Comparison of ENCODE assay signal across 37 cellular contexts in genomic region chr7:90190995-90191394, GRCh38. TPM values are rescaled to one million over a fixed set of nuclear protein-coding genes. Genes with fewer than 3 reads are reported as not detected.
"Had no signal": no experiment of that assay in that cellular context is flagged by ENCODE, and none has a peak within 500 bp of the region (broad histone marks: within the 10 kb centered on the region; RNA-seq: fewer than 3 reads in every experiment).

No MANE protein-coding gene starts in this region.

- H3K9me3 ChIP-seq: adrenal gland, ascending aorta, body of pancreas had no signal

- FAIRE-seq: astrocyte, bronchial epithelial cell had no signal

- H3K27me3 ChIP-seq: adrenal gland, ascending aorta, body of pancreas, brain microvascular endothelial cell, breast epithelium, cardiac muscle cell had no signal

- H3K4me3 ChIP-seq: adrenal gland, ascending aorta, body of pancreas, breast epithelium, cardiac muscle cell had no signal

- ATAC-seq: activated naive CD4-positive, alpha-beta T cell treated with anti-CD3 and anti-CD28 coated beads, Interleukin-2, amount 50 U/mL, for 72 hours; activated naive CD8-positive, alpha-beta T cell treated with anti-CD3 and anti-CD28 coated beads, Interleukin-2, amount 50 U/mL, for 24 hours; activated T-cell treated with anti-CD3 and anti-CD28 coated beads, Interleukin-2, amount 50 U/mL, for 4 hours; activated T-cell treated with anti-CD3 and anti-CD28 coated beads, Interleukin-2, amount 50 U/mL, for 72 hours; activated T-helper 17 cell treated with anti-CD3 and anti-CD28 coated beads, Interleukin-2, amount 50 U/mL, for 72 hours; body of pancreas had no signal

- H3K36me3 ChIP-seq: adrenal gland, ascending aorta, brain microvascular endothelial cell, breast epithelium, cardiac muscle cell had no signal

- DNase-seq: activated effector memory CD4-positive, alpha-beta T cell treated with anti-CD3 and anti-CD28 coated beads, Interleukin-2, amount 50 U/mL, for 16 hours; activated effector memory CD4-positive, alpha-beta T cell treated with Interleukin-2 at 50 U/mL for 16 hours; activated gamma-delta T cell; activated gamma-delta T cell treated with Interleukin-2 at 50 U/mL for 16 hours; activated naive CD4-positive, alpha-beta T cell; activated naive CD4-positive, alpha-beta T cell treated with anti-CD3 and anti-CD28 coated beads for 36 hours; activated naive CD4-positive, alpha-beta T cell treated with anti-CD3 and anti-CD28 coated beads, Interleukin-2, amount 10 ng/mL, durations not matched to agents 7 days and 5 days; activated naive CD4-positive, alpha-beta T cell treated with anti-CD3 and anti-CD28 coated beads, Interleukin-2, amount 50 U/mL, for 16 hours; activated naive CD4-positive, alpha-beta T cell treated with Interleukin-2 at 50 U/mL for 16 hours; activated naive CD8-positive, alpha-beta T cell treated with anti-CD3 and anti-CD28 coated beads for 36 hours; activated naive CD8-positive, alpha-beta T cell treated with anti-CD3 and anti-CD28 coated beads, Interleukin-2, amount 10 ng/mL, durations not matched to agents 7 days and 5 days; activated naive CD8-positive, alpha-beta T cell treated with anti-CD3 and anti-CD28 coated beads, Interleukin-2, amount 50 U/mL, for 24 hours; activated T-cell treated with anti-CD3 and anti-CD28 coated beads for 4 hours; activated T-cell treated with anti-CD3 and anti-CD28 coated beads, Interleukin-2, amount 50 U/mL, for 1 hour; activated T-cell treated with anti-CD3 and anti-CD28 coated beads, Interleukin-2, amount 50 U/mL, for 24 hours; activated T-cell treated with anti-CD3 and anti-CD28 coated beads, Interleukin-2, amount 50 U/mL, for 4 hours; activated T-cell treated with anti-CD3 and anti-CD28 coated beads, Interleukin-2, amount 50 U/mL, for 48 hours; activated T-cell treated with anti-CD3 and anti-CD28 coated beads, Interleukin-2, amount 50 U/mL, for 72 hours; adrenal gland; amniotic stem cell; amygdala; anterior cingulate cortex; aorta; body of pancreas; brain microvascular endothelial cell; caudate nucleus; central memory CD4-positive, alpha-beta T cell; cerebellar nuclear complex had no signal

- H3K27ac ChIP-seq: adrenal gland, ascending aorta, body of pancreas, brain microvascular endothelial cell, breast epithelium, cardiac muscle cell had no signal

- H3K4me1 ChIP-seq: adrenal gland, ascending aorta, breast epithelium had no signal

RNA-seq across cellular contexts. Expression of gene STEAP2, which starts 20.5 kb away (rescaled TPM):
- total RNA-seq: activated naive CD4-positive, alpha-beta T cell treated with anti-CD3 and anti-CD28 coated beads for 36 hours; activated naive CD4-positive, alpha-beta T cell treated with anti-CD3 and anti-CD28 coated beads, Interleukin-2, amount 50 U/mL, for 72 hours; activated naive CD8-positive, alpha-beta T cell treated with anti-CD3 and anti-CD28 coated beads for 36 hours; activated naive CD8-positive, alpha-beta T cell treated with anti-CD3 and anti-CD28 coated beads, Interleukin-2, amount 10 ng/mL, durations not matched to agents 7 days and 5 days; activated T-cell treated with anti-CD3 and anti-CD28 coated beads, Interleukin-2, amount 50 U/mL, for 72 hours; activated T-helper 1 cell treated with anti-CD3 and anti-CD28 coated beads, Interleukin-12 subunit alpha, Interleukin-12 subunit beta, Interleukin-2, Interleukin-4 antibody, amounts not matched to agents 30 ng/mL and 10 ng/mL and 1 ng/mL, durations not matched to agents 14 hours and 24 hours and 36 hours; activated T-helper 2 cell treated with anti-CD3 and anti-CD28 coated beads, Interferon-gamma antibody, Interleukin-2, Interleukin-4, amounts not matched to agents 10 μg/mL and 5 μg/mL and 100 μg/mL, durations not matched to agents 14 hours and 24 hours and 36 hours had no signal

RNA-seq across cellular contexts. Expression of gene STEAP1, which starts 36.7 kb away (rescaled TPM):
- total RNA-seq: activated naive CD8-positive, alpha-beta T cell treated with anti-CD3 and anti-CD28 coated beads, Interleukin-2, amount 10 ng/mL, durations not matched to agents 7 days and 5 days; cardiac muscle cell had no signal
- polyA plus RNA-seq: cardiac muscle cell had no signal

RNA-seq across cellular contexts. Expression of gene CFAP69, which starts 54.0 kb away (rescaled TPM):
- total RNA-seq: activated T-helper 1 cell treated with anti-CD3 and anti-CD28 coated beads, Interleukin-12 subunit alpha, Interleukin-12 subunit beta, Interleukin-2, Interleukin-4 antibody, amounts not matched to agents 30 ng/mL and 10 ng/mL and 1 ng/mL, durations not matched to agents 14 hours and 24 hours and 36 hours had no signal
